Comparison of ENCODE assay signal across 13 cellular contexts in the genomic region with DNA sequence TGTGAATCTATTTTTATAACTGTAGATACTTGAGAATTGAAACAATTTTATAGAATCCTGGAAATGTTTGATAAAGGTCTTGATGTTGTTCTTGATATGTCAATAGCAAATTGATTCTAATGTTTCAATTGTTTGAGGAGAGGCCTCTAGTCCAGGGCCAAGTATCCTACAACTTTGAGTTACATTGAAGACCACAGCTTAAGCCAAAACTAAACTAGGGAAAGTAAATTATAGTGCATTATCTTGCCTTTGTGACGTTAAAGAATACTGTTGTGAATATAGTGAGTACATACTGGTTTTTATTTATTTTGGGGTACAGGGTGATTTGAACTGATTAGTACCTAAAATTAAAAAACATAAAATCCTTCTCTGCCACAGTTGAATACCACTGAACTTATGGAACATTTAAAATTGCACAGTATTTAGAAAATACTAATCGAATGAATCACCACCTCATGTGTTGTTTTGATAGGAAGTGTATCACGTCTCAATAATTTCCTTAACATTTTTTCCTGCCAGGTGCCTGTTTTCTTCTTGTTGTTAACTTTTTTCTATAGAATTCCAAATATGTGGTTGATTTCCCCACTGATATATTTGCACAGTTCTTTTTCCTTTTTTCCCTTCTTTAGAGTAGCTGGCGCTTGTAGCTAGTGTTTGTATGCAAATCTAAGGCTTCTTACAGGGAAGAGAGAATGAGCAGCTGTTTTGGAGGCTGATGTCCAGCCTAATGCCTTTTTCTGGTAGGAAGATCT. TPM values are rescaled to one million over a fixed set of nuclear protein-coding genes. Genes with fewer than 3 reads are reported as not detected.
A peak's percentile ranks its signal among the peaks of the same experiment; 100 is the strongest.
DNase-seq lines count a peak whose midpoint lies in the region; ATAC-seq, FAIRE-seq and TF ChIP-seq lines count a peak whose summit lies in the region.
"Had no signal": no experiment of that assay in that cellular context is flagged by ENCODE, and none has a peak within 500 bp of the region (broad histone marks: within the 10 kb centered on the region; RNA-seq: fewer than 3 reads in every experiment).

No MANE protein-coding gene starts in this region.

- no peak for TF ChIP-seq CTCF in endodermal cell (conservative IDR thresholded peaks at IDR 0.05)

- H3K27ac ChIP-seq in endodermal cell (ENCODE audit: low read depth, low read length) = no peak overlapping the region

- ATAC-seq in GM19324 (IDR thresholded peaks at IDR 0.05; ENCODE audit: low FRiP score, unreplicated experiment) = no peak
- ATAC-seq: effector memory CD8-positive, alpha-beta T cell had no signal

- FAIRE-seq in G401.6 (lab: Jason Lieb, UNC) = peak; percentile 90
- FAIRE-seq: small intestine had no signal

- H3K27ac Mint-ChIP-seq in endodermal cell = no peak overlapping the region
- H3K27ac Mint-ChIP-seq: activated CD4-positive, alpha-beta memory T cell treated with anti-CD3 and anti-CD28 coated beads, Interleukin-2, amount 10 ng/mL, durations not matched to agents 7 days and 5 days; activated naive CD8-positive, alpha-beta T cell treated with anti-CD3 and anti-CD28 coated beads for 36 hours; CD4-positive, CD25-positive, alpha-beta regulatory T cell; effector memory CD8-positive, alpha-beta T cell had no signal

- peaks cover 27% of the 10 kb centered on the region for H3K4me1 Mint-ChIP-seq in endodermal cell
- H3K4me1 Mint-ChIP-seq: activated CD4-positive, alpha-beta memory T cell treated with anti-CD3 and anti-CD28 coated beads, Interleukin-2, amount 10 ng/mL, durations not matched to agents 7 days and 5 days; activated naive CD8-positive, alpha-beta T cell treated with anti-CD3 and anti-CD28 coated beads for 36 hours; CD4-positive, CD25-positive, alpha-beta regulatory T cell had no signal

- WGBS in endodermal cell (ENCODE audit: insufficient coverage in 1 of 2, insufficient read length in 1 of 2), 2 experiments = 88% methylated on average over 4 of the region's 4 CpGs; no CpG with 5 or more reads in 1 of the 2 experiments

- H3K4me3 Mint-ChIP-seq in endodermal cell = no peak overlapping the region
- H3K4me3 Mint-ChIP-seq: activated CD4-positive, alpha-beta memory T cell treated with anti-CD3 and anti-CD28 coated beads, Interleukin-2, amount 10 ng/mL, durations not matched to agents 7 days and 5 days; activated naive CD8-positive, alpha-beta T cell treated with anti-CD3 and anti-CD28 coated beads for 36 hours; CD4-positive, CD25-positive, alpha-beta regulatory T cell; effector memory CD8-positive, alpha-beta T cell had no signal

- H3K27me3 Mint-ChIP-seq in endodermal cell (ENCODE audit: insufficient read depth) = peaks cover 4% of the 10 kb centered on the region
- H3K27me3 Mint-ChIP-seq: effector memory CD8-positive, alpha-beta T cell had no signal

- no peaks in the 10 kb centered on the region for H3K9me3 ChIP-seq in endodermal cell (ENCODE audit: control insufficient read depth, low read length)

- H3K36me3 Mint-ChIP-seq in endodermal cell (ENCODE audit: low read depth) = no peaks in the 10 kb centered on the region
- H3K36me3 Mint-ChIP-seq: activated naive CD8-positive, alpha-beta T cell treated with anti-CD3 and anti-CD28 coated beads for 36 hours; CD4-positive, CD25-positive, alpha-beta regulatory T cell had no signal

- no peaks in the 10 kb centered on the region for H3K36me3 ChIP-seq in endodermal cell (ENCODE audit: control insufficient read depth, insufficient read depth, low read length)

- H3K9me3 Mint-ChIP-seq in endodermal cell = no peaks in the 10 kb centered on the region
- H3K9me3 Mint-ChIP-seq: activated CD4-positive, alpha-beta memory T cell treated with anti-CD3 and anti-CD28 coated beads, Interleukin-2, amount 10 ng/mL, durations not matched to agents 7 days and 5 days; activated naive CD8-positive, alpha-beta T cell treated with anti-CD3 and anti-CD28 coated beads for 36 hours; effector memory CD8-positive, alpha-beta T cell had no signal

- no peak overlapping the region for H3K4me3 ChIP-seq in endodermal cell (ENCODE audit: low read length)

- H3K9ac ChIP-seq in endodermal cell (ENCODE audit: extremely low read depth, low read length, poor library complexity, severe bottlenecking) = no peak overlapping the region

- H3K4me1 ChIP-seq in endodermal cell (ENCODE audit: control insufficient read depth, insufficient read depth, low read length) = no peaks in the 10 kb centered on the region

- DNase-seq in RPMI7951 (ENCODE audit: low read depth) (peak; percentile 74), dermis microvascular lymphatic vessel endothelial cell (ENCODE audit: low read depth in 2 of 2) (peak; percentile 32 to 90), non-pigmented ciliary epithelial cell (ENCODE audit: low read depth) (peak; percentile 73), endodermal cell (no peak), NCI-H146 treated with DMSO at 0.1 percent for 48 hours (lab: John Stamatoyannopoulos, UW; ENCODE audit: unreplicated experiment) (no peak), HuH-7.5 (ENCODE audit: low spot score) (no peak)
- DNase-seq: activated CD4-positive, alpha-beta memory T cell treated with anti-CD3 and anti-CD28 coated beads, Interleukin-2, amount 10 ng/mL, durations not matched to agents 7 days and 5 days; activated naive CD8-positive, alpha-beta T cell treated with anti-CD3 and anti-CD28 coated beads for 36 hours; CD4-positive, CD25-positive, alpha-beta regulatory T cell; effector memory CD8-positive, alpha-beta T cell had no signal

- no peaks in the 10 kb centered on the region for H3K27me3 ChIP-seq in endodermal cell (ENCODE audit: control insufficient read depth, insufficient read depth, low read length, poor library complexity, severe bottlenecking)

RNA-seq across cellular contexts. Expression of a gene that starts 12.5 kb away (rescaled TPM):
- total RNA-seq in RPMI7951 (2014; rRNA removed; shearing (Covaris generic)) = 11.3 and 13.4 TPM in 2 replicates
- total RNA-seq in dermis microvascular lymphatic vessel endothelial cell (50.7 and 62.7 TPM in 2 replicates), endodermal cell (1 to 10 TPM in 1 of 2 donors, under 1 TPM in 1; 0.92 to 1.2 TPM)
- 1.5 TPM for polyA plus RNA-seq in endodermal cell (2013, experiment 1 of 2)
- polyA plus RNA-seq in endodermal cell (2013, experiment 2 of 2) = 0.83 TPM
- total RNA-seq: activated CD4-positive, alpha-beta memory T cell treated with anti-CD3 and anti-CD28 coated beads, Interleukin-2, amount 10 ng/mL, durations not matched to agents 7 days and 5 days; activated naive CD8-positive, alpha-beta T cell treated with anti-CD3 and anti-CD28 coated beads for 36 hours; CD4-positive, CD25-positive, alpha-beta regulatory T cell had no signal
- polyA plus RNA-seq: CD4-positive, CD25-positive, alpha-beta regulatory T cell had no signal

Comparison
In these comparisons a context has a peak if more than half of its experiments do, and no peak if none do; other contexts are left out.
1. DNase-seq: peak in RPMI7951 (single experiment), dermis microvascular lymphatic vessel endothelial cell (2 of 2) and non-pigmented ciliary epithelial cell (single experiment); none in endodermal cell (single experiment), NCI-H146 treated with DMSO at 0.1 percent for 48 hours (single experiment) and HuH-7.5 (single experiment).